Comparison of ENCODE assay signal across 9 cellular contexts in the genomic region with DNA sequence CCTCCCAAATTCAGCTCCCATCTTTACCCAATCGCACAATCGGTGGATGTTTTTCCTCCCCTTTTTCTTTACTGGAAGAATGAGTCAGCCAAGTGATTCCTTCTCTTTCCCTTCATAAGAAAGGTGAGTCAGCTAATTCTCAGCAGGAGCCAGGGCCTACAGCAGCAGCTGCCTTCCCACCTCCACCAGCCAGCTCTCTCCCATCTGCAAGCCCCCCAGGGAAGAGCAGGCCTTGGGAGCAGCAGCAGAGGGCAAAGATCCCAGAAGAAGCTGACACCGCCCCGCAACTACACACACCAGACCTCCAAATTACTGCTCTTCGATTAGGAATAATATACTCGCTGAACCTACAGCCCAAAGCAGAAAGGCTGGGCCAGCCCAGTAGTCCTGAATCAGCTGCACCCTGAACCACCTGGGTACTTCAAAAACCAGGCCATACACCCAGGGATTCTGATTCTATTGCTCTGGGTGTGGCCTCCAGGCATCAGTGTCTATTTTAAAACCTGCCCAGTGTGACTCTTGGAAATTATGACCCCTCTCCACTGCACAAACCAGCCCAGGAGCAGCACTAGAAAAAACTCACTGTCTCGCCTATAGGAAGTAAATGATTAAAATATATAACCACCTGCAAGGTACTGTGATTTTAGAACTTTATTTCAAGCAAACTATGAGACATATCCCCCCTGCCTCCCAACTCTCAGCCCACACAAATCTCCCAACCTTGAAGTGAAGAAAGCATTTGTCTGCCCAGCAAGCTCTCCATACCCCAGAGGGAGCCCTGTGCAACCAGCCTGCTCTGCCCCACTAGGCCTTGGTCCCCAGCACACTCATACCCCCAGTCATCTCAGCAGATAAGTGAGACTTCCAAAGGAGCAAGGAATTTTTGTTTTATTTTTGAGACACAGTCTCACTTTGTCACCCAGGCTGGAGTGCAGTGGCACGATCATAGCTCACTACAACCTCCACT. TPM values are rescaled to one million over a fixed set of nuclear protein-coding genes. Genes with fewer than 3 reads are reported as not detected.
DNase-seq lines count a peak whose midpoint lies in the region; ATAC-seq and TF ChIP-seq lines count a peak whose summit lies in the region.
"Had no signal": no experiment of that assay in that cellular context is flagged by ENCODE, and none has a peak within 500 bp of the region (broad histone marks: within the 10 kb centered on the region; RNA-seq: fewer than 3 reads in every experiment).

No MANE protein-coding gene starts in this region.

- TF ChIP-seq CTCF in foreskin keratinocyte (conservative IDR thresholded peaks at IDR 0.05): no peak

- peaks cover 18% of the 10 kb centered on the region for H3K4me1 ChIP-seq in foreskin keratinocyte

- peak overlapping the region; percentile 34 for H3K27ac ChIP-seq in foreskin keratinocyte
- H3K27ac ChIP-seq: vagina had no signal

- DNase-seq in NCI-H2107 treated with DMSO at 0.1 percent for 48 hours (lab: John Stamatoyannopoulos, UW; ENCODE audit: unreplicated experiment) (peak; percentile 18), NCI-H2107 (lab: John Stamatoyannopoulos, UW) (no peak), SW480 (ENCODE audit: low spot score) (peak; percentile 11), foreskin keratinocyte (peak in 1 of 2 donors; percentile 69), smooth muscle cell of the brain vasculature (ENCODE audit: low read depth, low spot score) (peak; percentile 79), epidermal melanocyte (ENCODE audit: insufficient read length, low spot score) (no peak), SKM-1 treated with dmso at 0.1 percent for 144 hours (lab: John Stamatoyannopoulos, UW; ENCODE audit: unreplicated experiment) (no peak)
- DNase-seq in activated CD4-positive, CD25-positive, alpha-beta regulatory T cell (lab: John Stamatoyannopoulos, UW): no peak

- no peaks in the 10 kb centered on the region for H3K27me3 ChIP-seq in foreskin keratinocyte
- H3K27me3 ChIP-seq: vagina had no signal

- ATAC-seq in foreskin keratinocyte: peak; percentile 86

RNA-seq across cellular contexts. Expression of gene SFXN5, which starts 7.3 kb away (rescaled TPM):
- 7.3 and 9.7 TPM in 2 replicates for total RNA-seq in foreskin keratinocyte
- polyA plus RNA-seq in foreskin keratinocyte: 4.5 and 6.6 TPM in 2 replicates

RNA-seq across cellular contexts. Expression of gene RAB11FIP5, which starts 48.6 kb away (rescaled TPM):
- total RNA-seq in foreskin keratinocyte: 32.5 and 39.2 TPM in 2 replicates
- polyA plus RNA-seq in foreskin keratinocyte: 27.5 and 31.2 TPM in 2 replicates

Comparison
In these comparisons a context has a peak if more than half of its experiments do, and no peak if none do; other contexts are left out.
1. DNase-seq: peak in NCI-H2107 treated with DMSO at 0.1 percent for 48 hours (single experiment), SW480 (single experiment) and smooth muscle cell of the brain vasculature (single experiment); none in NCI-H2107 (single experiment), activated CD4-positive, CD25-positive, alpha-beta regulatory T cell (0 of 4), epidermal melanocyte (single experiment) and SKM-1 treated with dmso at 0.1 percent for 144 hours (single experiment).